ENCODE assay signal across 12 cellular contexts in the genomic region with DNA sequence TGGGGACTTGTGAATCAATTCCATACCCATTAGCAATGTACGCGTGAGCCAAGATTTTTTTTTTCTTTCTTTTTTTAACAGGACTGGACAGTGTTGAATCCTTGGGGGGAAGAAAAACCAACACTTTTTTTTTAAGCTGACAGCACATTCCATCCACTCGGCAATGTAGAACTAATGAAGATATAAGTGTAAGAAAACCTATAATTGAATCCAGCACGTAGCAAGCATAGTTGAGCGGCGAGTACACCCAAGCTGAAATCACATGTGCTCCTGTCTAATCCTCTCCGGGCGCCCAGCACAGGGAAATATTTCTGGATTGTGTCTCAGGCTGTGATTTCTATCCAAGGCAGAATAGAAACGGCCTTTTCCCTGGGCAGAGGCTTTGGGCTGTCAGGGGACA.
DNase-seq lines count a peak whose midpoint lies in the region; ATAC-seq and TF ChIP-seq lines count a peak whose summit lies in the region.
"Had no signal": no experiment of that assay in that cellular context is flagged by ENCODE, and none has a peak within 500 bp of the region (broad histone marks: within the 10 kb centered on the region; RNA-seq: fewer than 3 reads in every experiment).

No MANE protein-coding gene starts in this region.

- peak overlapping the region; percentile 89 for H3K27ac ChIP-seq in left ventricle myocardium inferior (replicated peaks)

- in situ Hi-C loops in astrocyte of the spinal cord (cut with HindIII; ENCODE audit: low sequenced_read_pairs), result no loop called here

- TF ChIP-seq CTCF in astrocyte of the spinal cord (IDR thresholded peaks at IDR 0.05; ENCODE audit: low read depth, low read length) (no peak), left ventricle myocardium inferior (IDR thresholded peaks at IDR 0.05; ENCODE audit: borderline replicate concordance) (no peak)

- DNase-seq in GM03348 (ENCODE audit: low spot score) (peak; percentile 88), astrocyte of the spinal cord (ENCODE audit: low read depth, low spot score) (peak; percentile 67), left ventricle myocardium inferior (peak; percentile 45), skeletal muscle cell (ENCODE audit: low read depth) (peak; percentile 48), NCI-H69 (lab: John Stamatoyannopoulos, UW) (no peak), SKM-1 (lab: John Stamatoyannopoulos, UW; ENCODE audit: unreplicated experiment) (no peak), anterior cingulate cortex (lab: John Stamatoyannopoulos, UW) (no peak)
- DNase-seq: activated CD8-positive, alpha-beta T cell treated with anti-CD3 and anti-CD28 coated beads for 36 hours; NCI-H526; stimulated activated naive CD8-positive, alpha-beta T cell treated with anti-CD3 and anti-CD28 coated beads, Interleukin-15, amount 100 ng/mL, for 72 hours; SW 1271 had no signal

- no peak for ATAC-seq in GM21723 (IDR thresholded peaks at IDR 0.05; ENCODE audit: unreplicated experiment)
- ATAC-seq: activated CD8-positive, alpha-beta T cell treated with anti-CD3 and anti-CD28 coated beads for 36 hours; stimulated activated naive CD8-positive, alpha-beta T cell treated with anti-CD3 and anti-CD28 coated beads, Interleukin-15, amount 100 ng/mL, for 72 hours had no signal

- H3K4me1 ChIP-seq in left ventricle myocardium inferior, result peaks cover 51% of the 10 kb centered on the region

- no peaks in the 10 kb centered on the region for H3K9me3 ChIP-seq in left ventricle myocardium inferior (replicated peaks)

- no peaks in the 10 kb centered on the region for H3K36me3 ChIP-seq in left ventricle myocardium inferior

- intact Hi-C loops in left ventricle myocardium inferior (cut with micrococcal nuclease), result no loop called here

- no peaks in the 10 kb centered on the region for H3K27me3 ChIP-seq in left ventricle myocardium inferior (ENCODE audit: low read depth)

- H3K4me3 ChIP-seq in astrocyte of the spinal cord (ENCODE audit: low read depth, low read length), result no peak overlapping the region
- H3K4me3 ChIP-seq in left ventricle myocardium inferior, result no peak overlapping the region
- H3K4me3 ChIP-seq in skeletal muscle cell (ENCODE audit: low read depth, low read length), result no peak overlapping the region

Comparison
In these comparisons a context has a peak if more than half of its experiments do, and no peak if none do; other contexts are left out.
1. DNase-seq: peak in GM03348 (single experiment), astrocyte of the spinal cord (single experiment), left ventricle myocardium inferior (single experiment) and skeletal muscle cell (single experiment); none in NCI-H69 (single experiment), SKM-1 (single experiment) and anterior cingulate cortex (0 of 58).